In the genomic region with DNA sequence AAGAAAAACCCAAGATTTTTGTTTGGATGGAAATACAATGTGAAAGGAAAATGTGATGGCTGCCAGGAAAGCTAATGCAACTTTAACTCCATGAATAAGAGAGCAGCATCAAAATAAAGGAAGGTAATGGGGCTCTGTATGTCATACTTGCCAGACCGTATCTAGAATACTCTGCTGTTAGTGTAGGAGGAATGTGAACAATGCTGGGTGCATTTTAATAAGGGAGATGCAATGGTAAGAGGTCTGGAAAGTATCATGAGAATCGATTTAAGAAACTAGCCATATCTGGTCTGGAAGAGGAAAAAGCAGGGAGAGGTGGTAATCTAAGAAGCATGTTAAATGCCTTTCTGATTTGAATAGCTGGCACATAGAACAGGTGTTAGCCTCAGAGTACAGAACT, we compare ENCODE assay signal across 13 cellular contexts.
"Had no signal": no experiment of that assay in that cellular context is flagged by ENCODE, and none has a peak within 500 bp of the region (broad histone marks: within the 10 kb centered on the region; RNA-seq: fewer than 3 reads in every experiment).

No MANE protein-coding gene starts in this region.

- DNase-seq: effector memory CD8-positive, alpha-beta T cell; esophagus squamous epithelium; foreskin keratinocyte; immature natural killer cell; left colon; mesendoderm; naive B cell; posterior cingulate gyrus; sigmoid colon; small intestine; stimulated activated CD4-positive, alpha-beta T cell treated with anti-CD3 and anti-CD28 coated beads, Interleukin-12 subunit alpha, Interleukin-12 subunit beta, amount 100 ng/mL, for 4 hours; stimulated activated naive CD4-positive, alpha-beta T cell treated with Interleukin-2 at 50 U/mL for 16 hours; thyroid gland had no signal

- ATAC-seq: effector memory CD8-positive, alpha-beta T cell; foreskin keratinocyte; left colon had no signal
